8 cellular contexts compared by ENCODE assay signal in the genomic region with DNA sequence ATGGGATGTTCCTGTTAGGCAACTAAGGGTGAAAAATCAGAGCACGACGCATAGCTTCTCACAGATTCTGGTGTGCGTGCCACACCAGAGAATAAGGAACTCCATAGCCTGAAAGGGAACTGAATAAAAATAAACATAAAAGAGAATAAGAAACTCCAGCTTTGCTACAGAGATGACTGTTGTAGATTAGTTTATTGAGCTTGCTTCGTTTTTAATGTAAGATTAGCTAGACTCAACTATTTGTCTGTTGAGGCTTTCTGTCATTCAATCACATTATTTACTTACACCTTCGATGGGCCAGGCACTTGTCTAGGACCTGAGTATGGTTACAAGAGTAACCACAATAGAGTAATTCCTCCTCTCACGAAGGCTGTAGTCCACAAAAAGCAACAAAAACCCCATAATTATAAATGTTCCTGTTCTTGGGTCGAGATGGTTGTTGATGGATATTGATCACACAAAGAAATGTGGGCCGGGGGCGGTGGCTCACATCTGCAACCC. TPM values are rescaled to one million over a fixed set of nuclear protein-coding genes. Genes with fewer than 3 reads are reported as not detected.
DNase-seq lines count a peak whose midpoint lies in the region; ATAC-seq and TF ChIP-seq lines count a peak whose summit lies in the region.

No MANE protein-coding gene starts in this region.

- peak overlapping the region; percentile 92 to 97 for H3K27ac Mint-ChIP-seq in natural killer cell treated with Interleukin-12 subunit alpha and Interleukin-12 subunit beta and Interleukin-15 and Interleukin-18, amount 100 ng/mL, for 72 hours

- H3K4me1 Mint-ChIP-seq in natural killer cell treated with Interleukin-12 subunit alpha and Interleukin-12 subunit beta and Interleukin-15 and Interleukin-18, amount 100 ng/mL, for 72 hours (ENCODE audit: low read depth in 2 of 2): peaks cover 33 to 37% of the 10 kb centered on the region in 2 donors

- intact Hi-C loops in breast epithelium (cut with DNase I; ENCODE audit: low total_unique reads): loop anchor here (5.0 kb wide), 1 partner anchor 1034 kb away; no protein-coding TSS in a partner anchor

- H3K4me1 ChIP-seq in breast epithelium: peaks cover 0 to 13% of the 10 kb centered on the region in 2 donors

- no peaks in the 10 kb centered on the region for H3K9me3 Mint-ChIP-seq in natural killer cell treated with Interleukin-12 subunit alpha and Interleukin-12 subunit beta and Interleukin-15 and Interleukin-18, amount 100 ng/mL, for 72 hours

- peaks cover 12% of the 10 kb centered on the region for H3K36me3 Mint-ChIP-seq in natural killer cell treated with Interleukin-12 subunit alpha and Interleukin-12 subunit beta and Interleukin-15 and Interleukin-18, amount 100 ng/mL, for 72 hours

- no peaks in the 10 kb centered on the region for H3K9me3 ChIP-seq in breast epithelium

- no peak for TF ChIP-seq POLR2A in breast epithelium (IDR thresholded peaks at IDR 0.05)

- H3K4me3 Mint-ChIP-seq in natural killer cell treated with Interleukin-12 subunit alpha and Interleukin-12 subunit beta and Interleukin-15 and Interleukin-18, amount 100 ng/mL, for 72 hours: peak overlapping the region; percentile 93

- ATAC-seq in natural killer cell treated with Interleukin-12 subunit alpha and Interleukin-12 subunit beta and Interleukin-15 and Interleukin-18, amount 100 ng/mL, for 72 hours: no peak

- H3K27ac ChIP-seq in breast epithelium: peak overlapping the region in 1 of 2 donors; percentile 98

- TF ChIP-seq CTCF in breast epithelium (IDR thresholded peaks at IDR 0.05): no peak

- peaks cover 3% of the 10 kb centered on the region for H3K36me3 ChIP-seq in breast epithelium

- DNase-seq in CD1c-positive myeloid dendritic cell (ENCODE audit: extremely low spot score): peak; percentile 92
- peak; percentile 74 for DNase-seq in KBM-7
- no peak for DNase-seq in breast epithelium (ENCODE audit: low spot score in 2 of 2)
- no peak for DNase-seq in natural killer cell treated with Interleukin-12 subunit alpha and Interleukin-12 subunit beta and Interleukin-15 and Interleukin-18, amount 100 ng/mL, for 72 hours (ENCODE audit: low spot score)
- DNase-seq in HPDE6-E6E7 (ENCODE audit: extremely low spot score): no peak
- no peak for DNase-seq in NCI-H1930 (lab: John Stamatoyannopoulos, UW)
- DNase-seq in NCI-H1105 (lab: John Stamatoyannopoulos, UW): no peak
- DNase-seq in NCI-H2081 (lab: John Stamatoyannopoulos, UW): no peak

- H3K4me3 ChIP-seq in breast epithelium: peak overlapping the region; percentile 89 to 97 (median 95)

- H3K27me3 Mint-ChIP-seq in natural killer cell treated with Interleukin-12 subunit alpha and Interleukin-12 subunit beta and Interleukin-15 and Interleukin-18, amount 100 ng/mL, for 72 hours: no peaks in the 10 kb centered on the region

- no peaks in the 10 kb centered on the region for H3K27me3 ChIP-seq in breast epithelium

- in situ Hi-C loops in KBM-7 (cut with MboI; ENCODE audit: low pct_unique_long_range_greater_than_20kb, low sequenced_read_pairs): loop anchor here (25.0 kb wide), 1 partner anchor 261 kb away; a partner anchor contains a TSS

RNA-seq across cellular contexts. Expression of a gene that starts 0.8 kb away (rescaled TPM):
- 10 to 100 TPM; 16.8 to 42.0 (median 30.8) TPM for total RNA-seq in breast epithelium
- total RNA-seq in natural killer cell treated with Interleukin-12 subunit alpha and Interleukin-12 subunit beta and Interleukin-15 and Interleukin-18, amount 100 ng/mL, for 72 hours: 10 to 100 TPM; 37.0 to 42.7 TPM

RNA-seq across cellular contexts. Expression of a gene that starts 25.2 kb away (rescaled TPM):
- total RNA-seq in breast epithelium: 100 to 1,000 TPM in 2 of 3 donors, 10 to 100 TPM in 1; 85.5 to 122 (median 112) TPM
- 100 to 1,000 TPM in 1 of 2 donors, 10 to 100 TPM in 1; 93.7 to 111 TPM for total RNA-seq in natural killer cell treated with Interleukin-12 subunit alpha and Interleukin-12 subunit beta and Interleukin-15 and Interleukin-18, amount 100 ng/mL, for 72 hours

RNA-seq across cellular contexts. Expression of a gene that starts 25.5 kb away (rescaled TPM):
- 10 to 100 TPM; 15.5 to 36.0 (median 18.0) TPM for total RNA-seq in breast epithelium
- total RNA-seq in natural killer cell treated with Interleukin-12 subunit alpha and Interleukin-12 subunit beta and Interleukin-15 and Interleukin-18, amount 100 ng/mL, for 72 hours: 100 to 1,000 TPM in 1 of 2 donors, 10 to 100 TPM in 1; 65.1 to 187 TPM

Comparison
In these comparisons a context has a peak if more than half of its experiments do, and no peak if none do; other contexts are left out.
1. DNase-seq: peak in CD1c-positive myeloid dendritic cell (single experiment) and KBM-7 (single experiment); none in breast epithelium (0 of 2), natural killer cell treated with Interleukin-12 subunit alpha and Interleukin-12 subunit beta and Interleukin-15 and Interleukin-18, amount 100 ng/mL, for 72 hours (single experiment), HPDE6-E6E7 (single experiment), NCI-H1930 (0 of 2), NCI-H1105 (single experiment) and NCI-H2081 (0 of 2).